ENCODE assay signal across 10 cellular contexts in genomic region chr6:158642097-158642601, GRCh38. TPM values are rescaled to one million over a fixed set of nuclear protein-coding genes. Genes with fewer than 3 reads are reported as not detected.
DNase-seq lines count a peak whose midpoint lies in the region; ATAC-seq and TF ChIP-seq lines count a peak whose summit lies in the region.
"Had no signal": no experiment of that assay in that cellular context is flagged by ENCODE, and none has a peak within 500 bp of the region (broad histone marks: within the 10 kb centered on the region; RNA-seq: fewer than 3 reads in every experiment).

No MANE protein-coding gene starts in this region.

- no peak for TF ChIP-seq CTCF in AG09319 (IDR thresholded peaks at IDR 0.05; ENCODE audit: low read depth, low read length)

- ATAC-seq in HG02678 (IDR thresholded peaks at IDR 0.05; ENCODE audit: unreplicated experiment): no peak
- no peak for ATAC-seq in HG03565 (IDR thresholded peaks at IDR 0.05; ENCODE audit: unreplicated experiment)

- DNase-seq in AG09319 (ENCODE audit: extremely low read depth, low read depth): peak; percentile 55
- peak; percentile 37 for DNase-seq in NCI-H69 (lab: John Stamatoyannopoulos, UW)
- peak; percentile 78 for DNase-seq in dermis blood vessel endothelial cell
- DNase-seq in myocyte (ENCODE audit: low read depth): peak; percentile 75
- no peak for DNase-seq in NCI-H774 (lab: John Stamatoyannopoulos, UW)
- DNase-seq in NOMO-1 (lab: John Stamatoyannopoulos, UW; ENCODE audit: unreplicated experiment in 2 of 2): no peak
- DNase-seq: hippocampal formation, NCI-H2029 treated with DMSO at 0.1 percent for 48 hours had no signal

RNA-seq across cellular contexts. Expression of gene DYNLT1, which starts 2.4 kb away (rescaled TPM):
- total RNA-seq in dermis blood vessel endothelial cell: 68.1 and 80.2 TPM in 2 replicates
- 57.3 and 84.8 TPM in 2 replicates for total RNA-seq in myocyte
- 238 TPM for polyA plus RNA-seq in myocyte (2012)

RNA-seq across cellular contexts. Expression of gene SYTL3, which starts 7.7 kb away (rescaled TPM):
- total RNA-seq in dermis blood vessel endothelial cell (0.70 and 0.85 TPM in 2 replicates), myocyte (6.9 and 7.1 TPM in 2 replicates)
- polyA plus RNA-seq in myocyte (2012): 2.0 TPM

Comparison
In these comparisons a context has a peak if more than half of its experiments do, and no peak if none do; other contexts are left out.
1. DNase-seq: peak in AG09319 (single experiment), NCI-H69 (single experiment), dermis blood vessel endothelial cell (single experiment) and myocyte (single experiment); none in NCI-H774 (single experiment) and NOMO-1 (0 of 2).